ENCODE assay signal across 1 cellular context in the genomic region with DNA sequence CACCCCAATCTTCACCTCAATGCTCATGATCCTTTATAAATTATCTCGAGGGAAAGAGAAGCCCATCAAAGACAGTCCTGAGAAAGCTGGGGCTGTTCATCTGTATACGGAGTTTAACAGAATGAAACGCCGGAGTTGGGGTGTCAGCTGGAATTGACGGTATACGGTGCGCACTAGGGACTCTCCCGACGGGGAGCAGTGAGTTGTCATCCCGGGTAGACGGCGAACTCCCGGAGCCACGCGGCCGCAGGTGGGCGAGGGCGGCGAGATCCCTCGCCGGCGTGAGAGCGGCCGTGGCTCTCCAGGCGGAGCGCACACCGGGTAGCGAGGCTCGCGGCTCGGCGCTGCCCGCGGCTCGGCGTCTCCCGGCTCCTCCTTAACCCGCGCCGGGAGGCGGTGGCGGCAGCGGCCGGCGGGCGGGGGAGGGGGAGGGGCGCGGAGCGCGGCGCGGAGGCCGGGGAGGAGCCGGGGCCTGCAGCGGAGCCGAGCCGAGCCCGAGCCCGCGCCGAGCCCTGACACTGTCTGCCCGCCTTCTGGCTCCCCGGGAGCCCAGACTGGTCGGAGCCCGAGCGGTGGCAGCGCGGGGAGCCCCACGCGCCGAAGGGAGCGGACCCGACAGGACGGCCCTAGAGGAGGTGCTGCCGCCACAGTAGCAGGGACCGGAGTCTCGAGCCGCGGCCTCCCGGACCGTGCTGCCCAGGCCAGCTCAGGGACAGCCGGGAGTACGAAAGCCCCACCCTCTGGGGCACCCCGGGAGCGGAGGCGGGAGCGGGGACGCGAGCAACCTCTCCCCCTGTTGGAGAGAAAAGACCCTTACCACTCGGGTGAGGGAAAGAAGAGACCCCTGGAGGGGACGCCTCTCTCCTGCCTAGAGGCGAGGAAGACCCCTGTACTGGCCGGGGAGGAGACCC.
TF ChIP-seq lines count a peak whose summit lies in the region.

A gene (plus strand): TSS at position 475 of the 911 bp plus-strand sequence. CDS start 7,117 bp downstream, outside the sequence.

TF ChIP-seq in HepG2, 621 proteins besides CTCF, POLR2A, EP300 and RAD21 (continued from another document and continues in another):
- TF ChIP-seq, protein P1, sequence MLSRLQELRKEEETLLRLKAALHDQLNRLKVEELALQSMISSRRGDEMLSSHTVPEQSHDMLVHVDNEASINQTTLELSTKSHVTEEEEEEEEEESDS (CRISPR knock-in tag; IDR thresholded peaks at IDR 0.05; ENCODE audit: borderline replicate concordance), result 0 out of 2 replicates have a peak, but pooled peaks have one; percentile 28
- TF ChIP-seq, protein P2, sequence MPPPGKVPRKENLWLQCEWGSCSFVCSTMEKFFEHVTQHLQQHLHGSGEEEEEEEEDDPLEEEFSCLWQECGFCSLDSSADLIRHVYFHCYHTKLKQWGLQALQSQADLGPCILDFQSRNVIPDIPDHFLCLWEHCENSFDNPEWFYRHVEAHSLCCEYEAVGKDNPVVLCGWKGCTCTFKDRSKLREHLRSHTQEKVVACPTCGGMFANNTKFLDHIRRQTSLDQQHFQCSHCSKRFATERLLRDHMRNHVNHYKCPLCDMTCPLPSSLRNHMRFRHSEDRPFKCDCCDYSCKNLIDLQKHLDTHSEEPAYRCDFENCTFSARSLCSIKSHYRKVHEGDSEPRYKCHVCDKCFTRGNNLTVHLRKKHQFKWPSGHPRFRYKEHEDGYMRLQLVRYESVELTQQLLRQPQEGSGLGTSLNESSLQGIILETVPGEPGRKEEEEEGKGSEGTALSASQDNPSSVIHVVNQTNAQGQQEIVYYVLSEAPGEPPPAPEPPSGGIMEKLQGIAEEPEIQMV (CRISPR knock-in tag; IDR thresholded peaks at IDR 0.05; ENCODE audit: low read depth), result peak; percentile 80; the same call in 1 of the 2 replicates
- TF ChIP-seq, protein P3, sequence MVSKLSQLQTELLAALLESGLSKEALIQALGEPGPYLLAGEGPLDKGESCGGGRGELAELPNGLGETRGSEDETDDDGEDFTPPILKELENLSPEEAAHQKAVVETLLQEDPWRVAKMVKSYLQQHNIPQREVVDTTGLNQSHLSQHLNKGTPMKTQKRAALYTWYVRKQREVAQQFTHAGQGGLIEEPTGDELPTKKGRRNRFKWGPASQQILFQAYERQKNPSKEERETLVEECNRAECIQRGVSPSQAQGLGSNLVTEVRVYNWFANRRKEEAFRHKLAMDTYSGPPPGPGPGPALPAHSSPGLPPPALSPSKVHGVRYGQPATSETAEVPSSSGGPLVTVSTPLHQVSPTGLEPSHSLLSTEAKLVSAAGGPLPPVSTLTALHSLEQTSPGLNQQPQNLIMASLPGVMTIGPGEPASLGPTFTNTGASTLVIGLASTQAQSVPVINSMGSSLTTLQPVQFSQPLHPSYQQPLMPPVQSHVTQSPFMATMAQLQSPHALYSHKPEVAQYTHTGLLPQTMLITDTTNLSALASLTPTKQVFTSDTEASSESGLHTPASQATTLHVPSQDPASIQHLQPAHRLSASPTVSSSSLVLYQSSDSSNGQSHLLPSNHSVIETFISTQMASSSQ (IDR thresholded peaks at IDR 0.05; ENCODE audit: low read depth), result no peak
- TF ChIP-seq, protein P3 (CRISPR knock-in tag; IDR thresholded peaks at IDR 0.05; ENCODE audit: borderline replicate concordance), result 0 out of 2 replicates have a peak, but pooled peaks have one; percentile 15
- TF ChIP-seq, protein P4, sequence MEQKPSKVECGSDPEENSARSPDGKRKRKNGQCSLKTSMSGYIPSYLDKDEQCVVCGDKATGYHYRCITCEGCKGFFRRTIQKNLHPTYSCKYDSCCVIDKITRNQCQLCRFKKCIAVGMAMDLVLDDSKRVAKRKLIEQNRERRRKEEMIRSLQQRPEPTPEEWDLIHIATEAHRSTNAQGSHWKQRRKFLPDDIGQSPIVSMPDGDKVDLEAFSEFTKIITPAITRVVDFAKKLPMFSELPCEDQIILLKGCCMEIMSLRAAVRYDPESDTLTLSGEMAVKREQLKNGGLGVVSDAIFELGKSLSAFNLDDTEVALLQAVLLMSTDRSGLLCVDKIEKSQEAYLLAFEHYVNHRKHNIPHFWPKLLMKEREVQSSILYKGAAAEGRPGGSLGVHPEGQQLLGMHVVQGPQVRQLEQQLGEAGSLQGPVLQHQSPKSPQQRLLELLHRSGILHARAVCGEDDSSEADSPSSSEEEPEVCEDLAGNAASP (CRISPR knock-in tag; IDR thresholded peaks at IDR 0.05; ENCODE audit: borderline replicate concordance), result no peak
- TF ChIP-seq ZNF879 (CRISPR knock-in tag; IDR thresholded peaks at IDR 0.05) (no peak), SIX1 (CRISPR knock-in tag; IDR thresholded peaks at IDR 0.05; ENCODE audit: borderline replicate concordance) (no peak), FOSL2 (CRISPR knock-in tag; IDR thresholded peaks at IDR 0.05) (peak; percentile 7; the same call in 1 of the 2 replicates), KDM5B (CRISPR knock-in tag; IDR thresholded peaks at IDR 0.05; ENCODE audit: borderline replicate concordance) (0 out of 2 replicates have a peak, but pooled peaks have one; percentile 26), ZNF138 (CRISPR knock-in tag; IDR thresholded peaks at IDR 0.05; ENCODE audit: low read depth) (peak; percentile 74; the same call in 1 of the 2 replicates), ZNF766 (CRISPR knock-in tag; IDR thresholded peaks at IDR 0.05; ENCODE audit: borderline replicate concordance) (no peak), FOXP1 (IDR thresholded peaks at IDR 0.05) (no peak), FOXP1 (CRISPR knock-in tag; IDR thresholded peaks at IDR 0.05) (no peak), ERF (CRISPR knock-in tag; IDR thresholded peaks at IDR 0.05) (no peak), ZSCAN25 (CRISPR knock-in tag; IDR thresholded peaks at IDR 0.05) (peak; percentile 37; the same call in 1 of the 2 replicates), ZNF274 (CRISPR knock-in tag; IDR thresholded peaks at IDR 0.05) (peak; percentile 56; the same call in 1 of the 2 replicates), ZNF546 (CRISPR knock-in tag; conservative IDR thresholded peaks at IDR 0.05) (0 out of 2 replicates have a peak, but pooled peaks have one; percentile 44), SRF (IDR thresholded peaks at IDR 0.05; ENCODE audit: low read depth, low read length) (no peak), HDAC6 (IDR thresholded peaks at IDR 0.05; ENCODE audit: low read depth, low read length) (no peak), SYNCRIP (IDR thresholded peaks at IDR 0.05; ENCODE audit: insufficient read depth, low read depth, low read length) (no peak), HES4 (CRISPR knock-in tag; IDR thresholded peaks at IDR 0.05; ENCODE audit: borderline replicate concordance) (peak; percentile 44; the same call in 1 of the 2 replicates), ZIK1 (CRISPR knock-in tag; IDR thresholded peaks at IDR 0.05; ENCODE audit: borderline replicate concordance, low read depth) (0 out of 2 replicates have a peak, but pooled peaks have one; percentile 63), SMAD3 (CRISPR knock-in tag; IDR thresholded peaks at IDR 0.05) (0 out of 2 replicates have a peak, but pooled peaks have one; percentile 16), ZNF296 (CRISPR knock-in tag; conservative IDR thresholded peaks at IDR 0.05) (no peak), SATB2 (CRISPR knock-in tag; IDR thresholded peaks at IDR 0.05) (no peak), ZNF7 (CRISPR knock-in tag; IDR thresholded peaks at IDR 0.05) (no peak), RCOR2 (CRISPR knock-in tag; IDR thresholded peaks at IDR 0.05) (no peak), ZNF121 (CRISPR knock-in tag; IDR thresholded peaks at IDR 0.05) (peak; percentile 94), CBFB (CRISPR knock-in tag; IDR thresholded peaks at IDR 0.05) (no peak), ZNF607 (CRISPR knock-in tag; IDR thresholded peaks at IDR 0.05; ENCODE audit: borderline replicate concordance) (0 out of 2 replicates have a peak, but pooled peaks have one; percentile 20), ZNF543 (CRISPR knock-in tag; IDR thresholded peaks at IDR 0.05) (peak; percentile 63; the same call in 1 of the 2 replicates), ZFP1 (CRISPR knock-in tag; IDR thresholded peaks at IDR 0.05) (no peak), REPIN1 (CRISPR knock-in tag; IDR thresholded peaks at IDR 0.05; ENCODE audit: borderline replicate concordance, low read depth) (peak; percentile 34; the same call in 1 of the 2 replicates), ZNF232 (CRISPR knock-in tag; IDR thresholded peaks at IDR 0.05; ENCODE audit: borderline replicate concordance) (0 out of 2 replicates have a peak, but pooled peaks have one; percentile 15), MTF1 (CRISPR knock-in tag; IDR thresholded peaks at IDR 0.05) (no peak), ZNF329 (CRISPR knock-in tag; IDR thresholded peaks at IDR 0.05; ENCODE audit: low read depth) (0 out of 2 replicates have a peak, but pooled peaks have one; percentile 62)
- TF ChIP-seq, protein P5, sequence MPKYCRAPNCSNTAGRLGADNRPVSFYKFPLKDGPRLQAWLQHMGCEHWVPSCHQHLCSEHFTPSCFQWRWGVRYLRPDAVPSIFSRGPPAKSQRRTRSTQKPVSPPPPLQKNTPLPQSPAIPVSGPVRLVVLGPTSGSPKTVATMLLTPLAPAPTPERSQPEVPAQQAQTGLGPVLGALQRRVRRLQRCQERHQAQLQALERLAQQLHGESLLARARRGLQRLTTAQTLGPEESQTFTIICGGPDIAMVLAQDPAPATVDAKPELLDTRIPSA (CRISPR knock-in tag; IDR thresholded peaks at IDR 0.05; ENCODE audit: borderline replicate concordance), result no peak
- TF ChIP-seq, protein P6, sequence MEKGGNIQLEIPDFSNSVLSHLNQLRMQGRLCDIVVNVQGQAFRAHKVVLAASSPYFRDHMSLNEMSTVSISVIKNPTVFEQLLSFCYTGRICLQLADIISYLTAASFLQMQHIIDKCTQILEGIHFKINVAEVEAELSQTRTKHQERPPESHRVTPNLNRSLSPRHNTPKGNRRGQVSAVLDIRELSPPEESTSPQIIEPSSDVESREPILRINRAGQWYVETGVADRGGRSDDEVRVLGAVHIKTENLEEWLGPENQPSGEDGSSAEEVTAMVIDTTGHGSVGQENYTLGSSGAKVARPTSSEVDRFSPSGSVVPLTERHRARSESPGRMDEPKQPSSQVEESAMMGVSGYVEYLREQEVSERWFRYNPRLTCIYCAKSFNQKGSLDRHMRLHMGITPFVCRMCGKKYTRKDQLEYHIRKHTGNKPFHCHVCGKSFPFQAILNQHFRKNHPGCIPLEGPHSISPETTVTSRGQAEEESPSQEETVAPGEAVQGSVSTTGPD (CRISPR knock-in tag; IDR thresholded peaks at IDR 0.05), result no peak
- TF ChIP-seq, protein P7, sequence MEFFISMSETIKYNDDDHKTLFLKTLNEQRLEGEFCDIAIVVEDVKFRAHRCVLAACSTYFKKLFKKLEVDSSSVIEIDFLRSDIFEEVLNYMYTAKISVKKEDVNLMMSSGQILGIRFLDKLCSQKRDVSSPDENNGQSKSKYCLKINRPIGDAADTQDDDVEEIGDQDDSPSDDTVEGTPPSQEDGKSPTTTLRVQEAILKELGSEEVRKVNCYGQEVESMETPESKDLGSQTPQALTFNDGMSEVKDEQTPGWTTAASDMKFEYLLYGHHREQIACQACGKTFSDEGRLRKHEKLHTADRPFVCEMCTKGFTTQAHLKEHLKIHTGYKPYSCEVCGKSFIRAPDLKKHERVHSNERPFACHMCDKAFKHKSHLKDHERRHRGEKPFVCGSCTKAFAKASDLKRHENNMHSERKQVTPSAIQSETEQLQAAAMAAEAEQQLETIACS (CRISPR knock-in tag; IDR thresholded peaks at IDR 0.05), result peak; percentile 49; the same call in 1 of the 2 replicates
- TF ChIP-seq, protein P8, sequence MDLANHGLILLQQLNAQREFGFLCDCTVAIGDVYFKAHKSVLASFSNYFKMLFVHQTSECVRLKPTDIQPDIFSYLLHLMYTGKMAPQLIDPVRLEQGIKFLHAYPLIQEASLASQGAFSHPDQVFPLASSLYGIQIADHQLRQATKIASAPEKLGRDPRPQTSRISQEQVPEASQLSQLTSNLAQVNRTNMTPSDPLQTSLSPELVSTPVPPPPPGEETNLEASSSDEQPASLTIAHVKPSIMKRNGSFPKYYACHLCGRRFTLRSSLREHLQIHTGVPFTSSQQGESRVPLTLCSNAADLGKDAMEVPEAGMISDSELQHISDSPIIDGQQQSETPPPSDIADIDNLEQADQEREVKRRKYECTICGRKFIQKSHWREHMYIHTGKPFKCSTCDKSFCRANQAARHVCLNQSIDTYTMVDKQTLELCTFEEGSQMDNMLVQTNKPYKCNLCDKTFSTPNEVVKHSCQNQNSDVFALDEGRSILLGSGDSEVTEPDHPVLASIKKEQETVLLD (CRISPR knock-in tag; IDR thresholded peaks at IDR 0.05; ENCODE audit: low read depth), result peak; percentile 41; the same call in 1 of the 2 replicates
- TF ChIP-seq, protein P9, sequence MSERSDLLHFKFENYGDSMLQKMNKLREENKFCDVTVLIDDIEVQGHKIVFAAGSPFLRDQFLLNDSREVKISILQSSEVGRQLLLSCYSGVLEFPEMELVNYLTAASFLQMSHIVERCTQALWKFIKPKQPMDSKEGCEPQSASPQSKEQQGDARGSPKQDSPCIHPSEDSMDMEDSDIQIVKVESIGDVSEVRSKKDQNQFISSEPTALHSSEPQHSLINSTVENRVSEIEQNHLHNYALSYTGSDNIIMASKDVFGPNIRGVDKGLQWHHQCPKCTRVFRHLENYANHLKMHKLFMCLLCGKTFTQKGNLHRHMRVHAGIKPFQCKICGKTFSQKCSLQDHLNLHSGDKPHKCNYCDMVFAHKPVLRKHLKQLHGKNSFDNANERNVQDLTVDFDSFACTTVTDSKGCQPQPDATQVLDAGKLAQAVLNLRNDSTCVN (CRISPR knock-in tag; IDR thresholded peaks at IDR 0.05; ENCODE audit: borderline replicate concordance), result no peak
- TF ChIP-seq, protein P10, sequence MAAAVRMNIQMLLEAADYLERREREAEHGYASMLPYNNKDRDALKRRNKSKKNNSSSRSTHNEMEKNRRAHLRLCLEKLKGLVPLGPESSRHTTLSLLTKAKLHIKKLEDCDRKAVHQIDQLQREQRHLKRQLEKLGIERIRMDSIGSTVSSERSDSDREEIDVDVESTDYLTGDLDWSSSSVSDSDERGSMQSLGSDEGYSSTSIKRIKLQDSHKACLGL (CRISPR knock-in tag; IDR thresholded peaks at IDR 0.05), result peak; percentile 74; the same call in 1 of the 2 replicates
- TF ChIP-seq, protein P11, sequence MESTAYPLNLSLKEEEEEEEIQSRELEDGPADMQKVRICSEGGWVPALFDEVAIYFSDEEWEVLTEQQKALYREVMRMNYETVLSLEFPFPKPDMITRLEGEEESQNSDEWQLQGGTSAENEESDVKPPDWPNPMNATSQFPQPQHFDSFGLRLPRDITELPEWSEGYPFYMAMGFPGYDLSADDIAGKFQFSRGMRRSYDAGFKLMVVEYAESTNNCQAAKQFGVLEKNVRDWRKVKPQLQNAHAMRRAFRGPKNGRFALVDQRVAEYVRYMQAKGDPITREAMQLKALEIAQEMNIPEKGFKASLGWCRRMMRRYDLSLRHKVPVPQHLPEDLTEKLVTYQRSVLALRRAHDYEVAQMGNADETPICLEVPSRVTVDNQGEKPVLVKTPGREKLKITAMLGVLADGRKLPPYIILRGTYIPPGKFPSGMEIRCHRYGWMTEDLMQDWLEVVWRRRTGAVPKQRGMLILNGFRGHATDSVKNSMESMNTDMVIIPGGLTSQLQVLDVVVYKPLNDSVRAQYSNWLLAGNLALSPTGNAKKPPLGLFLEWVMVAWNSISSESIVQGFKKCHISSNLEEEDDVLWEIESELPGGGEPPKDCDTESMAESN (CRISPR knock-in tag; conservative IDR thresholded peaks at IDR 0.05), result no peak
